ENCODE assay signal across 19 cellular contexts in genomic region chr16:84462296-84463210, GRCh38. TPM values are rescaled to one million over a fixed set of nuclear protein-coding genes. Genes with fewer than 3 reads are reported as not detected.
DNase-seq lines count a peak whose midpoint lies in the region; ATAC-seq and TF ChIP-seq lines count a peak whose summit lies in the region.
"Had no signal": no experiment of that assay in that cellular context is flagged by ENCODE, and none has a peak within 500 bp of the region (broad histone marks: within the 10 kb centered on the region; RNA-seq: fewer than 3 reads in every experiment).

No MANE protein-coding gene starts in this region.

- H3K4me1 Mint-ChIP-seq in type B pancreatic cell (ENCODE audit: unreplicated experiment), result peaks cover 9% of the 10 kb centered on the region
- H3K4me1 Mint-ChIP-seq: brain had no signal

- ATAC-seq in left lobe of liver (no peak), GM18498 (IDR thresholded peaks at IDR 0.05; ENCODE audit: unreplicated experiment) (no peak), GM21786 (IDR thresholded peaks at IDR 0.05; ENCODE audit: unreplicated experiment) (no peak), HG03095 (IDR thresholded peaks at IDR 0.05; ENCODE audit: unreplicated experiment) (no peak)
- ATAC-seq: activated T-cell treated with anti-CD3 and anti-CD28 coated beads, Interleukin-2, amount 50 U/mL, for 4 hours; T-cell had no signal

- H3K27ac Mint-ChIP-seq in type B pancreatic cell, result no peak overlapping the region
- H3K27ac Mint-ChIP-seq: immature natural killer cell, T-cell had no signal

- CTCF ChIA-PET in RWPE1 (lab: Yijun Ruan, JAX), result interaction anchor here (0.9 kb wide), 1 partner anchor 19 kb away, joined by 3 read pairs; no protein-coding TSS in a partner anchor

- TF ChIP-seq CTCF in RWPE1 (conservative IDR thresholded peaks at IDR 0.05; ENCODE audit: low read depth) (no peak), type B pancreatic cell (conservative IDR thresholded peaks at IDR 0.05) (no peak)

- POLR2A ChIA-PET in RWPE1 (lab: Yijun Ruan, JAX; ENCODE audit: low non-redundant PET), result no interaction called here

- DNase-seq in activated effector memory CD4-positive, alpha-beta T cell treated with anti-CD3 and anti-CD28 coated beads, Interleukin-2, amount 50 U/mL, for 16 hours, result peak; percentile 33
- no peak for DNase-seq in activated effector memory CD4-positive, alpha-beta T cell treated with Interleukin-2 at 50 U/mL for 16 hours
- no peak for DNase-seq in RWPE1 (ENCODE audit: low spot score)
- peak; percentile 34 for DNase-seq in left lobe of liver (ENCODE audit: low spot score)
- DNase-seq in type B pancreatic cell (ENCODE audit: extremely low spot score, unreplicated experiment), result peak; percentile 55
- DNase-seq: ACHN; activated T-cell treated with anti-CD3 and anti-CD28 coated beads, Interleukin-2, amount 50 U/mL, for 4 hours; C1 segment of cervical spinal cord; cortex of kidney; immature natural killer cell; NCI-H187 treated with DMSO at 0.1 percent for 48 hours; NCI-H345; small intestine; stimulated activated CD4-positive, alpha-beta T cell treated with anti-CD3 and anti-CD28 coated beads, Interleukin-4, amount 100 ng/mL, for 1 hour; T-cell had no signal

- H3K27me3 Mint-ChIP-seq in type B pancreatic cell, result no peaks in the 10 kb centered on the region
- H3K27me3 Mint-ChIP-seq: brain, T-cell had no signal

- no peaks in the 10 kb centered on the region for H3K9me3 Mint-ChIP-seq in type B pancreatic cell

- no peak overlapping the region for H3K4me3 Mint-ChIP-seq in type B pancreatic cell
- H3K4me3 Mint-ChIP-seq: activated T-cell treated with anti-CD3 and anti-CD28 coated beads, Interleukin-2, amount 50 U/mL, for 4 hours; brain; immature natural killer cell; T-cell had no signal

- H3K27ac ChIP-seq in RWPE1, result peak overlapping the region; percentile 19

- peaks cover 30% of the 10 kb centered on the region for H3K36me3 Mint-ChIP-seq in type B pancreatic cell

RNA-seq across cellular contexts. Expression of gene MEAK7, which starts 41.9 kb away (rescaled TPM):
- total RNA-seq in left lobe of liver, result 2.9 TPM
- 28.5 and 30.3 TPM in 2 replicates for total RNA-seq in type B pancreatic cell (ENCODE audit: low replicate concordance)

Comparison
In these comparisons a context has a peak if more than half of its experiments do, and no peak if none do; other contexts are left out.
1. DNase-seq: peak in activated effector memory CD4-positive, alpha-beta T cell treated with anti-CD3 and anti-CD28 coated beads, Interleukin-2, amount 50 U/mL, for 16 hours (single experiment), left lobe of liver (single experiment) and type B pancreatic cell (single experiment); none in activated effector memory CD4-positive, alpha-beta T cell treated with Interleukin-2 at 50 U/mL for 16 hours (single experiment) and RWPE1 (single experiment).